ENCODE assay signal across 10 cellular contexts in genomic region chr2:24917731-24918325, GRCh38. TPM values are rescaled to one million over a fixed set of nuclear protein-coding genes. Genes with fewer than 3 reads are reported as not detected.
DNase-seq lines count a peak whose midpoint lies in the region; ATAC-seq and TF ChIP-seq lines count a peak whose summit lies in the region.
"Had no signal": no experiment of that assay in that cellular context is flagged by ENCODE, and none has a peak within 500 bp of the region (broad histone marks: within the 10 kb centered on the region; RNA-seq: fewer than 3 reads in every experiment).

No MANE protein-coding gene starts in this region.

- intact Hi-C loops in PC-9 (cut with micrococcal nuclease; ENCODE audit: unreplicated experiment): no loop called here

- POLR2A ChIA-PET in activated CD4-positive, alpha-beta memory T cell treated with anti-CD3 and anti-CD28 coated beads, Interleukin-2, amount 10 ng/mL, durations not matched to agents 7 days and 5 days (lab: Charles Lee): interaction anchor here (1.4 to 4.0 kb wide), 3 partner anchors 12 to 125 kb away, joined by 3 to 15 read pairs (median 4); partner anchors contain the start of genes CENPO and PTRHD1
- POLR2A ChIA-PET in PC-9 (lab: Charles Lee; ENCODE audit: unreplicated experiment): no interaction called here

- peaks cover 12% of the 10 kb centered on the region for H3K4me1 ChIP-seq in PC-9 (replicated peaks; ENCODE audit: insufficient read depth)

- peak overlapping the region; percentile 72 for H3K4me3 Mint-ChIP-seq in T-helper 1 cell treated with Interleukin-12 subunit alpha and Interleukin-12 subunit beta and Interleukin-4 antibody, amounts not matched to agents 30 μg/mL and 1 μg/mL, for 36 hours
- H3K4me3 Mint-ChIP-seq in activated CD4-positive, alpha-beta memory T cell treated with anti-CD3 and anti-CD28 coated beads, Interleukin-2, amount 10 ng/mL, durations not matched to agents 7 days and 5 days: peak overlapping the region; percentile 60
- peak overlapping the region; percentile 85 to 93 (median 92) for H3K4me3 Mint-ChIP-seq in immature natural killer cell
- peak overlapping the region; percentile 85 for H3K4me3 Mint-ChIP-seq in stimulated activated effector memory CD8-positive, alpha-beta T cell treated with anti-CD3 and anti-CD28 coated beads, Interleukin-12 subunit alpha, Interleukin-12 subunit beta, amount 100 ng/mL, for 72 hours

- no peaks in the 10 kb centered on the region for H3K9me3 Mint-ChIP-seq in T-helper 1 cell treated with Interleukin-12 subunit alpha and Interleukin-12 subunit beta and Interleukin-4 antibody, amounts not matched to agents 30 μg/mL and 1 μg/mL, for 36 hours
- H3K9me3 Mint-ChIP-seq in activated CD4-positive, alpha-beta memory T cell treated with anti-CD3 and anti-CD28 coated beads, Interleukin-2, amount 10 ng/mL, durations not matched to agents 7 days and 5 days: no peaks in the 10 kb centered on the region
- no peaks in the 10 kb centered on the region for H3K9me3 Mint-ChIP-seq in immature natural killer cell
- H3K9me3 Mint-ChIP-seq in stimulated activated effector memory CD8-positive, alpha-beta T cell treated with anti-CD3 and anti-CD28 coated beads, Interleukin-12 subunit alpha, Interleukin-12 subunit beta, amount 100 ng/mL, for 72 hours: no peaks in the 10 kb centered on the region
- H3K9me3 Mint-ChIP-seq: activated naive CD4-positive, alpha-beta T cell treated with anti-CD3 and anti-CD28 coated beads, Interleukin-2, amount 50 U/mL, for 72 hours had no signal

- no peak overlapping the region for H3K4me3 ChIP-seq in PC-9

- no peak overlapping the region for H2AFZ ChIP-seq in PC-9

- H3K27me3 Mint-ChIP-seq in T-helper 1 cell treated with Interleukin-12 subunit alpha and Interleukin-12 subunit beta and Interleukin-4 antibody, amounts not matched to agents 30 μg/mL and 1 μg/mL, for 36 hours (ENCODE audit: low read depth): no peaks in the 10 kb centered on the region
- H3K27me3 Mint-ChIP-seq in activated CD4-positive, alpha-beta memory T cell treated with anti-CD3 and anti-CD28 coated beads, Interleukin-2, amount 10 ng/mL, durations not matched to agents 7 days and 5 days: no peaks in the 10 kb centered on the region
- H3K27me3 Mint-ChIP-seq in immature natural killer cell (ENCODE audit: low read depth in 3 of 3): peaks cover 6 to 13% (median 6%) of the 10 kb centered on the region in 3 donors

- H3F3A ChIP-seq in PC-9 (ENCODE audit: insufficient read depth, low read depth): peaks cover 10% of the 10 kb centered on the region

- ATAC-seq in stimulated activated effector memory CD8-positive, alpha-beta T cell treated with anti-CD3 and anti-CD28 coated beads, Interleukin-12 subunit alpha, Interleukin-12 subunit beta, amount 100 ng/mL, for 72 hours: no peak

- no peaks in the 10 kb centered on the region for H3K27me3 ChIP-seq in PC-9 (ENCODE audit: insufficient read depth, low read depth)

- peak overlapping the region; percentile 29 for H3K27ac Mint-ChIP-seq in T-helper 1 cell treated with Interleukin-12 subunit alpha and Interleukin-12 subunit beta and Interleukin-4 antibody, amounts not matched to agents 30 μg/mL and 1 μg/mL, for 36 hours
- H3K27ac Mint-ChIP-seq in activated CD4-positive, alpha-beta memory T cell treated with anti-CD3 and anti-CD28 coated beads, Interleukin-2, amount 10 ng/mL, durations not matched to agents 7 days and 5 days: peak overlapping the region; percentile 21
- peak overlapping the region in 3 of 6 donors; percentile 10 to 47 (median 35) for H3K27ac Mint-ChIP-seq in immature natural killer cell
- H3K27ac Mint-ChIP-seq in stimulated activated effector memory CD8-positive, alpha-beta T cell treated with anti-CD3 and anti-CD28 coated beads, Interleukin-12 subunit alpha, Interleukin-12 subunit beta, amount 100 ng/mL, for 72 hours: peak overlapping the region; percentile 23
- H3K27ac Mint-ChIP-seq: activated naive CD4-positive, alpha-beta T cell treated with anti-CD3 and anti-CD28 coated beads, Interleukin-2, amount 50 U/mL, for 72 hours had no signal

- CTCF ChIA-PET in activated CD4-positive, alpha-beta memory T cell treated with anti-CD3 and anti-CD28 coated beads, Interleukin-2, amount 10 ng/mL, durations not matched to agents 7 days and 5 days (lab: Charles Lee): interaction anchor here (0.6 kb wide), 1 partner anchor 165 kb away, joined by 3 read pairs; no protein-coding TSS in a partner anchor
- CTCF ChIA-PET in PC-9 (lab: Charles Lee): interaction anchor here (0.6 kb wide), 1 partner anchor 33 kb away, joined by 3 read pairs; no protein-coding TSS in a partner anchor

- no peaks in the 10 kb centered on the region for H3K36me3 ChIP-seq in PC-9 (ENCODE audit: low read depth)

- H4K20me1 ChIP-seq in PC-9 (ENCODE audit: insufficient read depth): peaks cover 4% of the 10 kb centered on the region

- in situ Hi-C loops in GM13976 (cut with MboI; ENCODE audit: low sequenced_read_pairs, unreplicated experiment): no loop called here

- H3K36me3 Mint-ChIP-seq in T-helper 1 cell treated with Interleukin-12 subunit alpha and Interleukin-12 subunit beta and Interleukin-4 antibody, amounts not matched to agents 30 μg/mL and 1 μg/mL, for 36 hours (ENCODE audit: low read depth): peaks cover 11% of the 10 kb centered on the region
- peaks cover 27% of the 10 kb centered on the region for H3K36me3 Mint-ChIP-seq in activated CD4-positive, alpha-beta memory T cell treated with anti-CD3 and anti-CD28 coated beads, Interleukin-2, amount 10 ng/mL, durations not matched to agents 7 days and 5 days (ENCODE audit: low read depth)
- H3K36me3 Mint-ChIP-seq in immature natural killer cell: no peaks in the 10 kb centered on the region
- peaks cover 35% of the 10 kb centered on the region for H3K36me3 Mint-ChIP-seq in stimulated activated effector memory CD8-positive, alpha-beta T cell treated with anti-CD3 and anti-CD28 coated beads, Interleukin-12 subunit alpha, Interleukin-12 subunit beta, amount 100 ng/mL, for 72 hours

- H3K79me2 ChIP-seq in PC-9 (ENCODE audit: low read depth): 0 out of 2 replicates have a peak, but pooled peaks cover 13% of the 10 kb centered on the region

- no peak overlapping the region for H3K27ac ChIP-seq in PC-9
- H3K27ac ChIP-seq: 22Rv1 had no signal

- H3K9me2 ChIP-seq in PC-9 (ENCODE audit: insufficient read depth): no peaks in the 10 kb centered on the region

- H3K4me1 Mint-ChIP-seq in T-helper 1 cell treated with Interleukin-12 subunit alpha and Interleukin-12 subunit beta and Interleukin-4 antibody, amounts not matched to agents 30 μg/mL and 1 μg/mL, for 36 hours (ENCODE audit: low read depth): peaks cover 21% of the 10 kb centered on the region
- peaks cover 50% of the 10 kb centered on the region for H3K4me1 Mint-ChIP-seq in activated CD4-positive, alpha-beta memory T cell treated with anti-CD3 and anti-CD28 coated beads, Interleukin-2, amount 10 ng/mL, durations not matched to agents 7 days and 5 days
- peaks cover 29 to 30% of the 10 kb centered on the region in 2 donors for H3K4me1 Mint-ChIP-seq in immature natural killer cell
- peaks cover 51% of the 10 kb centered on the region for H3K4me1 Mint-ChIP-seq in stimulated activated effector memory CD8-positive, alpha-beta T cell treated with anti-CD3 and anti-CD28 coated beads, Interleukin-12 subunit alpha, Interleukin-12 subunit beta, amount 100 ng/mL, for 72 hours

- no TSS peak for BruUV-seq in PC-9 (replicated peaks; lab: Mats Ljungman, UMichigan)

- TF ChIP-seq CTCF in PC-9 (conservative IDR thresholded peaks at IDR 0.05) (no peak), GM13976 (IDR thresholded peaks at IDR 0.05; ENCODE audit: borderline replicate concordance, control extremely low read depth, extremely low read depth, insufficient read depth, missing control alignments) (no peak)

- H3K9me3 ChIP-seq in PC-9 (ENCODE audit: insufficient read depth, low read depth): no peaks in the 10 kb centered on the region

- H3K4me2 ChIP-seq in PC-9: no peak overlapping the region

- no peak for DNase-seq in T-helper 1 cell
- DNase-seq in activated CD4-positive, alpha-beta memory T cell treated with anti-CD3 and anti-CD28 coated beads, Interleukin-2, amount 10 ng/mL, durations not matched to agents 7 days and 5 days: no peak
- no peak for DNase-seq in immature natural killer cell
- DNase-seq in stimulated activated effector memory CD8-positive, alpha-beta T cell treated with anti-CD3 and anti-CD28 coated beads, Interleukin-12 subunit alpha, Interleukin-12 subunit beta, amount 100 ng/mL, for 72 hours (ENCODE audit: low spot score in 2 of 2): no peak
- no peak for DNase-seq in PC-9
- DNase-seq in GM13976 (ENCODE audit: low spot score): no peak
- no peak for DNase-seq in GM19240 (ENCODE audit: insufficient read length, low spot score)

RNA-seq across cellular contexts. Expression of gene ADCY3, which starts 2.2 kb away (rescaled TPM):
- total RNA-seq in activated CD4-positive, alpha-beta memory T cell treated with anti-CD3 and anti-CD28 coated beads, Interleukin-2, amount 10 ng/mL, durations not matched to agents 7 days and 5 days: 10 to 100 TPM; 55.6 to 58.5 TPM
- 1 to 10 TPM in 1 of 3 donors, under 1 TPM in 1, not detected in 1; 0.86 to 2.1 TPM for polyA plus RNA-seq in immature natural killer cell
- total RNA-seq in PC-9 (2021): 46.3 and 47.4 TPM in 2 replicates

RNA-seq across cellular contexts. Expression of gene DNAJC27, which starts 53.9 kb away (rescaled TPM):
- 1 to 10 TPM; 7.6 to 8.1 TPM for total RNA-seq in activated CD4-positive, alpha-beta memory T cell treated with anti-CD3 and anti-CD28 coated beads, Interleukin-2, amount 10 ng/mL, durations not matched to agents 7 days and 5 days
- polyA plus RNA-seq in immature natural killer cell: 1 to 10 TPM; 2.1 to 4.9 (median 2.2) TPM
- total RNA-seq in PC-9 (2021): 5.1 and 6.3 TPM in 2 replicates
